ENCODE assay signal across 1 cellular context in the genomic region with DNA sequence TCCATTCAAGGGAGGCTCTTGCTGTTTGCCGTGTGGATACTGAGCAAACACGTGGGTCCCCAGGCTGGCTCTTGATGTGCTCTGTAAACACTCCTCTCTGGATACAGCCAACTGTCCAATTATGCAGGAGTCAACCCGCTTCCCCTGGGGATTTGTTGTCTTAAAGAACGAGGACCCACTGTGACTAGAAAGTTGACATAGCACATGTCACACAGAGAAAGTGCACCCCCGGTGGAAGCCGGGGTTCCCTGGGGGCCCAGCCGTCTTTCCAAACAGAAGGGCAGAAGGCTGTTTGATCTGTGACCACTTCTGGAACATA.
TF ChIP-seq lines count a peak whose summit lies in the region.

No MANE protein-coding gene starts in this region.

TF ChIP-seq in HepG2, 621 proteins besides CTCF, POLR2A, EP300 and RAD21 (continued from another document and continues in another):
- TF ChIP-seq, protein P1, sequence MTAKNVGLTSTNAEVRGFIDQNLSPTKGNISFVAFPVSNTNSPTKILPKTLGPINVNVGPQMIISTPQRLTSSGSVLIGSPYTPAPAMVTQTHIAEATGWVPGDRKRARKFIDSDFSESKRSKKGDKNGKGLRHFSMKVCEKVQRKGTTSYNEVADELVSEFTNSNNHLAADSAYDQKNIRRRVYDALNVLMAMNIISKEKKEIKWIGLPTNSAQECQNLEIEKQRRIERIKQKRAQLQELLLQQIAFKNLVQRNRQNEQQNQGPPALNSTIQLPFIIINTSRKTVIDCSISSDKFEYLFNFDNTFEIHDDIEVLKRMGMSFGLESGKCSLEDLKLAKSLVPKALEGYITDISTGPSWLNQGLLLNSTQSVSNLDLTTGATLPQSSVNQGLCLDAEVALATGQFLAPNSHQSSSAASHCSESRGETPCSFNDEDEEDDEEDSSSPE (CRISPR knock-in tag; IDR thresholded peaks at IDR 0.05): no peak
- TF ChIP-seq SP4 (CRISPR knock-in tag; IDR thresholded peaks at IDR 0.05): no peak
- TF ChIP-seq ZNF550 (CRISPR knock-in tag; IDR thresholded peaks at IDR 0.05; ENCODE audit: borderline replicate concordance): no peak
- TF ChIP-seq U2AF1 (optimal IDR thresholded peaks at IDR 0.05; ENCODE audit: low read depth, low read length): no peak
- TF ChIP-seq PHF21A (CRISPR knock-in tag; IDR thresholded peaks at IDR 0.05): peak; percentile 45; the same call in 1 of the 2 replicates
- TF ChIP-seq ZNF703 (CRISPR knock-in tag; IDR thresholded peaks at IDR 0.05; ENCODE audit: borderline replicate concordance): no peak
- TF ChIP-seq, protein P2, sequence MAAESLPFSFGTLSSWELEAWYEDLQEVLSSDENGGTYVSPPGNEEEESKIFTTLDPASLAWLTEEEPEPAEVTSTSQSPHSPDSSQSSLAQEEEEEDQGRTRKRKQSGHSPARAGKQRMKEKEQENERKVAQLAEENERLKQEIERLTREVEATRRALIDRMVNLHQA (CRISPR knock-in tag; IDR thresholded peaks at IDR 0.05): no peak
- no peak for TF ChIP-seq PAF1 (CRISPR knock-in tag; IDR thresholded peaks at IDR 0.05)
- TF ChIP-seq, protein P3, sequence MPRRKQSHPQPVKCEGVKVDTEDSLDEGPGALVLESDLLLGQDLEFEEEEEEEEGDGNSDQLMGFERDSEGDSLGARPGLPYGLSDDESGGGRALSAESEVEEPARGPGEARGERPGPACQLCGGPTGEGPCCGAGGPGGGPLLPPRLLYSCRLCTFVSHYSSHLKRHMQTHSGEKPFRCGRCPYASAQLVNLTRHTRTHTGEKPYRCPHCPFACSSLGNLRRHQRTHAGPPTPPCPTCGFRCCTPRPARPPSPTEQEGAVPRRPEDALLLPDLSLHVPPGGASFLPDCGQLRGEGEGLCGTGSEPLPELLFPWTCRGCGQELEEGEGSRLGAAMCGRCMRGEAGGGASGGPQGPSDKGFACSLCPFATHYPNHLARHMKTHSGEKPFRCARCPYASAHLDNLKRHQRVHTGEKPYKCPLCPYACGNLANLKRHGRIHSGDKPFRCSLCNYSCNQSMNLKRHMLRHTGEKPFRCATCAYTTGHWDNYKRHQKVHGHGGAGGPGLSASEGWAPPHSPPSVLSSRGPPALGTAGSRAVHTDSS (CRISPR knock-in tag; conservative IDR thresholded peaks at IDR 0.05): no peak
- no peak for TF ChIP-seq LCORL (IDR thresholded peaks at IDR 0.05)
- 0 out of 2 replicates have a peak, but pooled peaks have one; percentile 30 for TF ChIP-seq LCORL (CRISPR knock-in tag; IDR thresholded peaks at IDR 0.05)
- no peak for TF ChIP-seq KLF15 (CRISPR knock-in tag; IDR thresholded peaks at IDR 0.05; ENCODE audit: borderline replicate concordance)
- no peak for TF ChIP-seq HMGA1 (CRISPR knock-in tag; conservative IDR thresholded peaks at IDR 0.05)
- TF ChIP-seq NR2F2 (IDR thresholded peaks at IDR 0.05; ENCODE audit: borderline replicate concordance, low read depth): 0 out of 2 replicates have a peak, but pooled peaks have one; percentile 16
- TF ChIP-seq AKAP8 (CRISPR knock-in tag; IDR thresholded peaks at IDR 0.05): no peak
- TF ChIP-seq, protein P4, sequence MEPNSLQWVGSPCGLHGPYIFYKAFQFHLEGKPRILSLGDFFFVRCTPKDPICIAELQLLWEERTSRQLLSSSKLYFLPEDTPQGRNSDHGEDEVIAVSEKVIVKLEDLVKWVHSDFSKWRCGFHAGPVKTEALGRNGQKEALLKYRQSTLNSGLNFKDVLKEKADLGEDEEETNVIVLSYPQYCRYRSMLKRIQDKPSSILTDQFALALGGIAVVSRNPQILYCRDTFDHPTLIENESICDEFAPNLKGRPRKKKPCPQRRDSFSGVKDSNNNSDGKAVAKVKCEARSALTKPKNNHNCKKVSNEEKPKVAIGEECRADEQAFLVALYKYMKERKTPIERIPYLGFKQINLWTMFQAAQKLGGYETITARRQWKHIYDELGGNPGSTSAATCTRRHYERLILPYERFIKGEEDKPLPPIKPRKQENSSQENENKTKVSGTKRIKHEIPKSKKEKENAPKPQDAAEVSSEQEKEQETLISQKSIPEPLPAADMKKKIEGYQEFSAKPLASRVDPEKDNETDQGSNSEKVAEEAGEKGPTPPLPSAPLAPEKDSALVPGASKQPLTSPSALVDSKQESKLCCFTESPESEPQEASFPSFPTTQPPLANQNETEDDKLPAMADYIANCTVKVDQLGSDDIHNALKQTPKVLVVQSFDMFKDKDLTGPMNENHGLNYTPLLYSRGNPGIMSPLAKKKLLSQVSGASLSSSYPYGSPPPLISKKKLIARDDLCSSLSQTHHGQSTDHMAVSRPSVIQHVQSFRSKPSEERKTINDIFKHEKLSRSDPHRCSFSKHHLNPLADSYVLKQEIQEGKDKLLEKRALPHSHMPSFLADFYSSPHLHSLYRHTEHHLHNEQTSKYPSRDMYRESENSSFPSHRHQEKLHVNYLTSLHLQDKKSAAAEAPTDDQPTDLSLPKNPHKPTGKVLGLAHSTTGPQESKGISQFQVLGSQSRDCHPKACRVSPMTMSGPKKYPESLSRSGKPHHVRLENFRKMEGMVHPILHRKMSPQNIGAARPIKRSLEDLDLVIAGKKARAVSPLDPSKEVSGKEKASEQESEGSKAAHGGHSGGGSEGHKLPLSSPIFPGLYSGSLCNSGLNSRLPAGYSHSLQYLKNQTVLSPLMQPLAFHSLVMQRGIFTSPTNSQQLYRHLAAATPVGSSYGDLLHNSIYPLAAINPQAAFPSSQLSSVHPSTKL (CRISPR knock-in tag; IDR thresholded peaks at IDR 0.05): peak; percentile 68
- no peak for TF ChIP-seq SOX13 (IDR thresholded peaks at IDR 0.05)
- peak in 1 of 2 experiments; percentile 49; a peak in 1 of 4 replicates for TF ChIP-seq SOX13 (CRISPR knock-in tag; conservative IDR thresholded peaks at IDR 0.05 in 1 of 2, IDR thresholded peaks at IDR 0.05 in 1 of 2)
- TF ChIP-seq, protein P5, sequence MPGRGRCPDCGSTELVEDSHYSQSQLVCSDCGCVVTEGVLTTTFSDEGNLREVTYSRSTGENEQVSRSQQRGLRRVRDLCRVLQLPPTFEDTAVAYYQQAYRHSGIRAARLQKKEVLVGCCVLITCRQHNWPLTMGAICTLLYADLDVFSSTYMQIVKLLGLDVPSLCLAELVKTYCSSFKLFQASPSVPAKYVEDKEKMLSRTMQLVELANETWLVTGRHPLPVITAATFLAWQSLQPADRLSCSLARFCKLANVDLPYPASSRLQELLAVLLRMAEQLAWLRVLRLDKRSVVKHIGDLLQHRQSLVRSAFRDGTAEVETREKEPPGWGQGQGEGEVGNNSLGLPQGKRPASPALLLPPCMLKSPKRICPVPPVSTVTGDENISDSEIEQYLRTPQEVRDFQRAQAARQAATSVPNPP (CRISPR knock-in tag; IDR thresholded peaks at IDR 0.05): no peak
- TF ChIP-seq, protein P6, sequence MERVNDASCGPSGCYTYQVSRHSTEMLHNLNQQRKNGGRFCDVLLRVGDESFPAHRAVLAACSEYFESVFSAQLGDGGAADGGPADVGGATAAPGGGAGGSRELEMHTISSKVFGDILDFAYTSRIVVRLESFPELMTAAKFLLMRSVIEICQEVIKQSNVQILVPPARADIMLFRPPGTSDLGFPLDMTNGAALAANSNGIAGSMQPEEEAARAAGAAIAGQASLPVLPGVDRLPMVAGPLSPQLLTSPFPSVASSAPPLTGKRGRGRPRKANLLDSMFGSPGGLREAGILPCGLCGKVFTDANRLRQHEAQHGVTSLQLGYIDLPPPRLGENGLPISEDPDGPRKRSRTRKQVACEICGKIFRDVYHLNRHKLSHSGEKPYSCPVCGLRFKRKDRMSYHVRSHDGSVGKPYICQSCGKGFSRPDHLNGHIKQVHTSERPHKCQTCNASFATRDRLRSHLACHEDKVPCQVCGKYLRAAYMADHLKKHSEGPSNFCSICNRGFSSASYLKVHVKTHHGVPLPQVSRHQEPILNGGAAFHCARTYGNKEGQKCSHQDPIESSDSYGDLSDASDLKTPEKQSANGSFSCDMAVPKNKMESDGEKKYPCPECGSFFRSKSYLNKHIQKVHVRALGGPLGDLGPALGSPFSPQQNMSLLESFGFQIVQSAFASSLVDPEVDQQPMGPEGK (CRISPR knock-in tag; IDR thresholded peaks at IDR 0.05): no peak
- TF ChIP-seq, protein P7, sequence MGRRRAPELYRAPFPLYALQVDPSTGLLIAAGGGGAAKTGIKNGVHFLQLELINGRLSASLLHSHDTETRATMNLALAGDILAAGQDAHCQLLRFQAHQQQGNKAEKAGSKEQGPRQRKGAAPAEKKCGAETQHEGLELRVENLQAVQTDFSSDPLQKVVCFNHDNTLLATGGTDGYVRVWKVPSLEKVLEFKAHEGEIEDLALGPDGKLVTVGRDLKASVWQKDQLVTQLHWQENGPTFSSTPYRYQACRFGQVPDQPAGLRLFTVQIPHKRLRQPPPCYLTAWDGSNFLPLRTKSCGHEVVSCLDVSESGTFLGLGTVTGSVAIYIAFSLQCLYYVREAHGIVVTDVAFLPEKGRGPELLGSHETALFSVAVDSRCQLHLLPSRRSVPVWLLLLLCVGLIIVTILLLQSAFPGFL (CRISPR knock-in tag; IDR thresholded peaks at IDR 0.05): no peak
- no peak for TF ChIP-seq PCBP1 (IDR thresholded peaks at IDR 0.05; ENCODE audit: borderline replicate concordance, low read depth, low read length)
- peak; percentile 38; the same call in 1 of the 2 replicates for TF ChIP-seq RARA (CRISPR knock-in tag; IDR thresholded peaks at IDR 0.05)
- TF ChIP-seq, protein P8, sequence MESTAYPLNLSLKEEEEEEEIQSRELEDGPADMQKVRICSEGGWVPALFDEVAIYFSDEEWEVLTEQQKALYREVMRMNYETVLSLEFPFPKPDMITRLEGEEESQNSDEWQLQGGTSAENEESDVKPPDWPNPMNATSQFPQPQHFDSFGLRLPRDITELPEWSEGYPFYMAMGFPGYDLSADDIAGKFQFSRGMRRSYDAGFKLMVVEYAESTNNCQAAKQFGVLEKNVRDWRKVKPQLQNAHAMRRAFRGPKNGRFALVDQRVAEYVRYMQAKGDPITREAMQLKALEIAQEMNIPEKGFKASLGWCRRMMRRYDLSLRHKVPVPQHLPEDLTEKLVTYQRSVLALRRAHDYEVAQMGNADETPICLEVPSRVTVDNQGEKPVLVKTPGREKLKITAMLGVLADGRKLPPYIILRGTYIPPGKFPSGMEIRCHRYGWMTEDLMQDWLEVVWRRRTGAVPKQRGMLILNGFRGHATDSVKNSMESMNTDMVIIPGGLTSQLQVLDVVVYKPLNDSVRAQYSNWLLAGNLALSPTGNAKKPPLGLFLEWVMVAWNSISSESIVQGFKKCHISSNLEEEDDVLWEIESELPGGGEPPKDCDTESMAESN (CRISPR knock-in tag; conservative IDR thresholded peaks at IDR 0.05): 0 out of 2 replicates have a peak, but pooled peaks have one; percentile 0
- 0 out of 2 replicates have a peak, but pooled peaks have one; percentile 33 for TF ChIP-seq ZNF292 (CRISPR knock-in tag; IDR thresholded peaks at IDR 0.05; ENCODE audit: borderline replicate concordance, low read depth)
- no peak for TF ChIP-seq TAF1 (CRISPR knock-in tag; IDR thresholded peaks at IDR 0.05)
- 0 out of 2 replicates have a peak, but pooled peaks have one; percentile 19 for TF ChIP-seq MIXL1 (CRISPR knock-in tag; IDR thresholded peaks at IDR 0.05)
- TF ChIP-seq ZNF205 (CRISPR knock-in tag; IDR thresholded peaks at IDR 0.05): peak; percentile 83; the same call in 1 of the 2 replicates
- TF ChIP-seq, protein P9, sequence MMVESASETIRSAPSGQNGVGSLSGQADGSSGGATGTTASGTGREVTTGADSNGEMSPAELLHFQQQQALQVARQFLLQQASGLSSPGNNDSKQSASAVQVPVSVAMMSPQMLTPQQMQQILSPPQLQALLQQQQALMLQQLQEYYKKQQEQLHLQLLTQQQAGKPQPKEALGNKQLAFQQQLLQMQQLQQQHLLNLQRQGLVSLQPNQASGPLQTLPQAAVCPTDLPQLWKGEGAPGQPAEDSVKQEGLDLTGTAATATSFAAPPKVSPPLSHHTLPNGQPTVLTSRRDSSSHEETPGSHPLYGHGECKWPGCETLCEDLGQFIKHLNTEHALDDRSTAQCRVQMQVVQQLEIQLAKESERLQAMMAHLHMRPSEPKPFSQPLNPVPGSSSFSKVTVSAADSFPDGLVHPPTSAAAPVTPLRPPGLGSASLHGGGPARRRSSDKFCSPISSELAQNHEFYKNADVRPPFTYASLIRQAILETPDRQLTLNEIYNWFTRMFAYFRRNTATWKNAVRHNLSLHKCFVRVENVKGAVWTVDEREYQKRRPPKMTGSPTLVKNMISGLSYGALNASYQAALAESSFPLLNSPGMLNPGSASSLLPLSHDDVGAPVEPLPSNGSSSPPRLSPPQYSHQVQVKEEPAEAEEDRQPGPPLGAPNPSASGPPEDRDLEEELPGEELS (CRISPR knock-in tag; IDR thresholded peaks at IDR 0.05): peak; percentile 61
- TF ChIP-seq, protein P10, sequence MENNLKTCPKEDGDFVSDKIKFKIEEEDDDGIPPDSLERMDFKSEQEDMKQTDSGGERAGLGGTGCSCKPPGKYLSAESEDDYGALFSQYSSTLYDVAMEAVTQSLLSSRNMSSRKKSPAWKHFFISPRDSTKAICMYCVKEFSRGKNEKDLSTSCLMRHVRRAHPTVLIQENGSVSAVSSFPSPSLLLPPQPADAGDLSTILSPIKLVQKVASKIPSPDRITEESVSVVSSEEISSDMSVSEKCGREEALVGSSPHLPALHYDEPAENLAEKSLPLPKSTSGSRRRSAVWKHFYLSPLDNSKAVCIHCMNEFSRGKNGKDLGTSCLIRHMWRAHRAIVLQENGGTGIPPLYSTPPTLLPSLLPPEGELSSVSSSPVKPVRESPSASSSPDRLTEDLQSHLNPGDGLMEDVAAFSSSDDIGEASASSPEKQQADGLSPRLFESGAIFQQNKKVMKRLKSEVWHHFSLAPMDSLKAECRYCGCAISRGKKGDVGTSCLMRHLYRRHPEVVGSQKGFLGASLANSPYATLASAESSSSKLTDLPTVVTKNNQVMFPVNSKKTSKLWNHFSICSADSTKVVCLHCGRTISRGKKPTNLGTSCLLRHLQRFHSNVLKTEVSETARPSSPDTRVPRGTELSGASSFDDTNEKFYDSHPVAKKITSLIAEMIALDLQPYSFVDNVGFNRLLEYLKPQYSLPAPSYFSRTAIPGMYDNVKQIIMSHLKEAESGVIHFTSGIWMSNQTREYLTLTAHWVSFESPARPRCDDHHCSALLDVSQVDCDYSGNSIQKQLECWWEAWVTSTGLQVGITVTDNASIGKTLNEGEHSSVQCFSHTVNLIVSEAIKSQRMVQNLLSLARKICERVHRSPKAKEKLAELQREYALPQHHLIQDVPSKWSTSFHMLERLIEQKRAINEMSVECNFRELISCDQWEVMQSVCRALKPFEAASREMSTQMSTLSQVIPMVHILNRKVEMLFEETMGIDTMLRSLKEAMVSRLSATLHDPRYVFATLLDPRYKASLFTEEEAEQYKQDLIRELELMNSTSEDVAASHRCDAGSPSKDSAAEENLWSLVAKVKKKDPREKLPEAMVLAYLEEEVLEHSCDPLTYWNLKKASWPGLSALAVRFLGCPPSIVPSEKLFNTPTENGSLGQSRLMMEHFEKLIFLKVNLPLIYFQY (CRISPR knock-in tag; IDR thresholded peaks at IDR 0.05; ENCODE audit: borderline replicate concordance): 0 out of 2 replicates have a peak, but pooled peaks have one; percentile 47
- no peak for TF ChIP-seq FOXA1 (IDR thresholded peaks at IDR 0.05)
- peak; percentile 78 for TF ChIP-seq FOXA1 (CRISPR knock-in tag; IDR thresholded peaks at IDR 0.05)
- TF ChIP-seq, protein P11, sequence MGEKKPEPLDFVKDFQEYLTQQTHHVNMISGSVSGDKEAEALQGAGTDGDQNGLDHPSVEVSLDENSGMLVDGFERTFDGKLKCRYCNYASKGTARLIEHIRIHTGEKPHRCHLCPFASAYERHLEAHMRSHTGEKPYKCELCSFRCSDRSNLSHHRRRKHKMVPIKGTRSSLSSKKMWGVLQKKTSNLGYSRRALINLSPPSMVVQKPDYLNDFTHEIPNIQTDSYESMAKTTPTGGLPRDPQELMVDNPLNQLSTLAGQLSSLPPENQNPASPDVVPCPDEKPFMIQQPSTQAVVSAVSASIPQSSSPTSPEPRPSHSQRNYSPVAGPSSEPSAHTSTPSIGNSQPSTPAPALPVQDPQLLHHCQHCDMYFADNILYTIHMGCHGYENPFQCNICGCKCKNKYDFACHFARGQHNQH (CRISPR knock-in tag; IDR thresholded peaks at IDR 0.05): peak; percentile 60; the same call in 1 of the 2 replicates
- TF ChIP-seq HOXA3 (CRISPR knock-in tag; IDR thresholded peaks at IDR 0.05): peak; percentile 51; the same call in 1 of the 2 replicates
- no peak for TF ChIP-seq CEBPG (CRISPR knock-in tag; IDR thresholded peaks at IDR 0.05)
- no peak for TF ChIP-seq MBD4 (IDR thresholded peaks at IDR 0.05; ENCODE audit: borderline replicate concordance, low read length)
- TF ChIP-seq CREB1 (IDR thresholded peaks at IDR 0.05): no peak
- TF ChIP-seq CREB1 (CRISPR knock-in tag; IDR thresholded peaks at IDR 0.05): no peak
